14 cellular contexts compared by ENCODE assay signal in genomic region chr12:47886471-47887240, GRCh38. TPM values are rescaled to one million over a fixed set of nuclear protein-coding genes. Genes with fewer than 3 reads are reported as not detected.
A peak's percentile ranks its signal among the peaks of the same experiment; 100 is the strongest.
DNase-seq lines count a peak whose midpoint lies in the region; ATAC-seq and TF ChIP-seq lines count a peak whose summit lies in the region.
"Had no signal": no experiment of that assay in that cellular context is flagged by ENCODE, and none has a peak within 500 bp of the region (broad histone marks: within the 10 kb centered on the region; RNA-seq: fewer than 3 reads in every experiment).

No MANE protein-coding gene starts in this region.

- no peak for ATAC-seq in IMR-90 (ENCODE audit: low read depth)
- no peak for ATAC-seq in activated T-helper 17 cell treated with anti-CD3 and anti-CD28 coated beads, Interleukin-2, amount 50 U/mL, for 72 hours (replicated peaks)
- no peak for ATAC-seq in HG03354 (IDR thresholded peaks at IDR 0.05; ENCODE audit: poor library complexity, severe bottlenecking, unreplicated experiment)
- ATAC-seq: esophagus mucosa had no signal

- dilution Hi-C loops in IMR-90 (cut with HindIII; ENCODE audit: low sequenced_read_pairs, unreplicated experiment) = no loop called here

- no peak overlapping the region for H3K18ac ChIP-seq in IMR-90 (ENCODE audit: low read depth, low read length)

- no peak overlapping the region for H3K56ac ChIP-seq in IMR-90 (ENCODE audit: extremely low read depth, insufficient read depth, low read length)

- H2AFZ ChIP-seq in IMR-90 (replicated peaks; ENCODE audit: low read length, poor library complexity) = no peak overlapping the region

- H3K27me3 ChIP-seq in IMR-90 (ENCODE audit: control insufficient read depth, insufficient read depth, low read length) (no peaks in the 10 kb centered on the region), Peyer's patch (no peaks in the 10 kb centered on the region)
- H3K27me3 ChIP-seq: left lung had no signal

- no peaks in the 10 kb centered on the region for H4K20me1 ChIP-seq in IMR-90 (ENCODE audit: insufficient read depth, low read length)

- peaks cover 16% of the 10 kb centered on the region for H3K4me1 ChIP-seq in IMR-90 (ENCODE audit: control insufficient read depth, insufficient read depth, low read length)
- H3K4me1 ChIP-seq in Peyer's patch = peaks cover 6 to 56% (median 15%) of the 10 kb centered on the region in 4 donors

- no peak for DNase-seq in T-helper 1 cell
- peak; percentile 55 for DNase-seq in IMR-90
- DNase-seq in iris pigment epithelial cell (ENCODE audit: low read depth) = peak; percentile 51
- no peak for DNase-seq in Peyer's patch
- no peak for DNase-seq in Calu3
- DNase-seq: hypothalamus, KG1, left lung, NCI-H1417, SK-N-SH had no signal

- no peak overlapping the region for H3K23ac ChIP-seq in IMR-90 (ENCODE audit: low read depth, low read length)

- H3K27me3 Mint-ChIP-seq in T-helper 1 cell treated with Interleukin-12 subunit alpha and Interleukin-12 subunit beta and Interleukin-4 antibody, amounts not matched to agents 30 μg/mL and 1 μg/mL, for 36 hours (ENCODE audit: low read depth) = no peaks in the 10 kb centered on the region
- H3K27me3 Mint-ChIP-seq in activated T-helper 17 cell treated with anti-CD3 and anti-CD28 coated beads, Interleukin-2, amount 50 U/mL, for 72 hours = no peaks in the 10 kb centered on the region
- no peaks in the 10 kb centered on the region for H3K27me3 Mint-ChIP-seq in Calu3 (ENCODE audit: unreplicated experiment)

- in situ Hi-C loops in IMR-90 (cut with MboI; ENCODE audit: low sequenced_read_pairs) = no loop called here

- no peak overlapping the region for H2BK15ac ChIP-seq in IMR-90 (ENCODE audit: low read depth, low read length)

- H3K9me1 ChIP-seq in IMR-90 (ENCODE audit: insufficient read depth, low read length) = peaks cover 16% of the 10 kb centered on the region

- peak overlapping the region; percentile 99 for H3K27ac Mint-ChIP-seq in T-helper 1 cell treated with Interleukin-12 subunit alpha and Interleukin-12 subunit beta and Interleukin-4 antibody, amounts not matched to agents 30 μg/mL and 1 μg/mL, for 36 hours
- H3K27ac Mint-ChIP-seq in activated T-helper 17 cell treated with anti-CD3 and anti-CD28 coated beads, Interleukin-2, amount 50 U/mL, for 72 hours = peak overlapping the region; percentile 97
- H3K27ac Mint-ChIP-seq in Calu3 (ENCODE audit: unreplicated experiment) = no peak overlapping the region

- H3K9me3 ChIP-seq in IMR-90 (ENCODE audit: control insufficient read depth, insufficient read depth, low read length) (no peaks in the 10 kb centered on the region), Peyer's patch (no peaks in the 10 kb centered on the region)
- H3K9me3 ChIP-seq: left lung, SK-N-SH had no signal

- no peak overlapping the region for H4K8ac ChIP-seq in IMR-90 (ENCODE audit: low read depth in 2 of 2, low read length in 2 of 2)

- no peak overlapping the region for H2AK9ac ChIP-seq in IMR-90 (replicated peaks; ENCODE audit: low read depth, low read length, poor library complexity)

- no peak overlapping the region for H3K4me3 ChIP-seq in IMR-90 (ENCODE audit: insufficient read depth, low read depth, low read length)
- H3K4me3 ChIP-seq in Peyer's patch = no peak overlapping the region
- H3K4me3 ChIP-seq: left lung had no signal

- H3K27ac ChIP-seq in IMR-90 (ENCODE audit: insufficient read depth, low read length) (no peak overlapping the region), Peyer's patch (no peak overlapping the region)
- H3K27ac ChIP-seq: left lung had no signal

- peak overlapping the region; percentile 72 for H3K4me3 Mint-ChIP-seq in T-helper 1 cell treated with Interleukin-12 subunit alpha and Interleukin-12 subunit beta and Interleukin-4 antibody, amounts not matched to agents 30 μg/mL and 1 μg/mL, for 36 hours
- peak overlapping the region; percentile 90 for H3K4me3 Mint-ChIP-seq in activated T-helper 17 cell treated with anti-CD3 and anti-CD28 coated beads, Interleukin-2, amount 50 U/mL, for 72 hours
- H3K4me3 Mint-ChIP-seq in Calu3 (ENCODE audit: low read depth, unreplicated experiment) = no peak overlapping the region

- H3K36me3 ChIP-seq in IMR-90 (ENCODE audit: control insufficient read depth, insufficient read depth, low read length) = no peaks in the 10 kb centered on the region; the same call in 1 of the 2 replicates
- H3K36me3 ChIP-seq in Peyer's patch = no peaks in the 10 kb centered on the region
- H3K36me3 ChIP-seq: left lung had no signal

- no peak for TF ChIP-seq POLR2A in IMR-90 (IDR thresholded peaks at IDR 0.05; ENCODE audit: low read depth, low read length)
- TF ChIP-seq POLR2A in Peyer's patch (IDR thresholded peaks at IDR 0.05) = no peak

- H3K4me2 ChIP-seq in IMR-90 (ENCODE audit: low read depth, low read length) = no peak overlapping the region
- H3K4me2 ChIP-seq: SK-N-SH had no signal

- no peak for TF ChIP-seq RAD21 in IMR-90 (IDR thresholded peaks at IDR 0.05; ENCODE audit: low read length)

- H3K9ac ChIP-seq in IMR-90 (ENCODE audit: low read depth, low read length) = no peak overlapping the region
- H3K9ac ChIP-seq: SK-N-SH had no signal

- 50% methylated on average over 2 of the region's 13 CpGs; no CpG with 5 or more reads in 1 of the 2 experiments for WGBS in IMR-90 (ENCODE audit: extremely low coverage in 2 of 2, insufficient read length in 1 of 2), 2 experiments

- H2BK120ac ChIP-seq in IMR-90 (ENCODE audit: low read depth, low read length) = no peak overlapping the region

- no peak overlapping the region for H4K91ac ChIP-seq in IMR-90 (ENCODE audit: insufficient read depth, low read depth, low read length)

- no peak overlapping the region for H2BK20ac ChIP-seq in IMR-90 (ENCODE audit: low read depth, low read length)

- no peak overlapping the region for H3K4ac ChIP-seq in IMR-90 (ENCODE audit: low read depth, low read length)

- CTCF ChIA-PET in IMR-90 (lab: Yijun Ruan, JAX) (interaction anchor here (1.1 kb wide), 1 partner anchor 48 kb away, joined by 5 read pairs; no protein-coding TSS in a partner anchor), Calu3 (lab: Charles Lee) (no interaction called here)

- H3K9me3 Mint-ChIP-seq in T-helper 1 cell treated with Interleukin-12 subunit alpha and Interleukin-12 subunit beta and Interleukin-4 antibody, amounts not matched to agents 30 μg/mL and 1 μg/mL, for 36 hours = no peaks in the 10 kb centered on the region
- H3K9me3 Mint-ChIP-seq in activated T-helper 17 cell treated with anti-CD3 and anti-CD28 coated beads, Interleukin-2, amount 50 U/mL, for 72 hours = peaks cover 3% of the 10 kb centered on the region
- H3K9me3 Mint-ChIP-seq in Calu3 (ENCODE audit: low read depth, unreplicated experiment) = no peaks in the 10 kb centered on the region

- H2BK5ac ChIP-seq in IMR-90 (ENCODE audit: low read depth, low read length, poor library complexity, severe bottlenecking) = no peak overlapping the region

- intact Hi-C loops in IMR-90 (cut with micrococcal nuclease) (no loop called here), Calu3 (cut with micrococcal nuclease; ENCODE audit: unreplicated experiment) (no loop called here)

- H3K14ac ChIP-seq in IMR-90 (replicated peaks; ENCODE audit: low read depth, low read length) = peak overlapping the region; percentile 17; the same call in 1 of the 2 replicates

- no peak overlapping the region for H2AK5ac ChIP-seq in IMR-90 (ENCODE audit: low read depth, low read length)

- BruUV-seq in IMR-90 (replicated peaks; lab: Mats Ljungman, UMichigan) (no TSS peak), Calu3 (replicated peaks; lab: Mats Ljungman, UMichigan) (no TSS peak)

- POLR2A ChIA-PET in IMR-90 (lab: Charles Lee; ENCODE audit: unreplicated experiment) = no interaction called here

- peaks cover 88% of the 10 kb centered on the region for H3K4me1 Mint-ChIP-seq in T-helper 1 cell treated with Interleukin-12 subunit alpha and Interleukin-12 subunit beta and Interleukin-4 antibody, amounts not matched to agents 30 μg/mL and 1 μg/mL, for 36 hours (ENCODE audit: low read depth)
- peaks cover 77% of the 10 kb centered on the region for H3K4me1 Mint-ChIP-seq in activated T-helper 17 cell treated with anti-CD3 and anti-CD28 coated beads, Interleukin-2, amount 50 U/mL, for 72 hours
- peaks cover 18% of the 10 kb centered on the region for H3K4me1 Mint-ChIP-seq in Calu3 (ENCODE audit: low read depth, unreplicated experiment)

- peaks cover 55% of the 10 kb centered on the region for H3K36me3 Mint-ChIP-seq in T-helper 1 cell treated with Interleukin-12 subunit alpha and Interleukin-12 subunit beta and Interleukin-4 antibody, amounts not matched to agents 30 μg/mL and 1 μg/mL, for 36 hours (ENCODE audit: low read depth)
- peaks cover 100% of the 10 kb centered on the region for H3K36me3 Mint-ChIP-seq in activated T-helper 17 cell treated with anti-CD3 and anti-CD28 coated beads, Interleukin-2, amount 50 U/mL, for 72 hours (ENCODE audit: low read depth)
- peaks cover 3% of the 10 kb centered on the region for H3K36me3 Mint-ChIP-seq in Calu3 (ENCODE audit: insufficient read depth, unreplicated experiment)

- peaks cover 2 to 24% of the 10 kb centered on the region in 2 experiments; a peak in 1 of 4 replicates for H3K79me1 ChIP-seq in IMR-90 (ENCODE audit: low read depth in 1 of 2, low read length in 2 of 2)

- TF ChIP-seq CTCF in IMR-90 (conservative IDR thresholded peaks at IDR 0.05; ENCODE audit: low read depth, low read length) (no peak; the same call in 1 of the 2 replicates), Peyer's patch (IDR thresholded peaks at IDR 0.05) (no peak), Calu3 (IDR thresholded peaks at IDR 0.05; ENCODE audit: unreplicated experiment) (no peak)

- no peak overlapping the region for H4K5ac ChIP-seq in IMR-90 (ENCODE audit: low read depth, low read length)

TF ChIP-seq in IMR-90, 13 proteins besides CTCF, POLR2A, EP300 and RAD21 (continues in another document):
- TF ChIP-seq ELK1 (IDR thresholded peaks at IDR 0.05; ENCODE audit: borderline replicate concordance, low read depth, low read length) (no peak), RCOR1 (IDR thresholded peaks at IDR 0.05; ENCODE audit: insufficient replicate concordance, low read length) (no peak), MAZ (IDR thresholded peaks at IDR 0.05; ENCODE audit: borderline replicate concordance, low read depth, low read length) (no peak)

RNA-seq across cellular contexts. Expression of gene VDR, which starts 18.1 kb away (rescaled TPM):
- total RNA-seq in IMR-90 (2012; rRNA removed) (3.9 and 5.4 TPM in 2 replicates), Peyer's patch (100 to 1,000 TPM in 3 of 4 donors, 10 to 100 TPM in 1; 75.1 to 193 (median 156) TPM), Calu3 (2022) (10.1 and 12.5 TPM in 2 replicates)
- 8.5 and 10.8 TPM in 2 replicates for polyA plus RNA-seq in IMR-90 (2012; rRNA removed)
- polyA plus RNA-seq in IMR-90 (2012; cell fraction: cytosol; rRNA removed) = 6.0 and 8.5 TPM in 2 replicates
- 6.6 and 12.7 TPM in 2 replicates for polyA plus RNA-seq in IMR-90 (2012; cell fraction: nucleus; rRNA removed; ENCODE audit: low replicate concordance)
- total RNA-seq in activated T-helper 17 cell treated with anti-CD3 and anti-CD28 coated beads, Interleukin-2, amount 50 U/mL, for 72 hours = 100 to 1,000 TPM in 1 of 2 donors, 10 to 100 TPM in 1; 70.9 to 182 TPM

Comparison
In these comparisons a context has a peak if more than half of its experiments do, and no peak if none do; other contexts are left out.
1. DNase-seq: peak in IMR-90 (single experiment) and iris pigment epithelial cell (single experiment); none in T-helper 1 cell (0 of 5), Peyer's patch (0 of 3) and Calu3 (single experiment).